8 cellular contexts compared by ENCODE assay signal in the genomic region with DNA sequence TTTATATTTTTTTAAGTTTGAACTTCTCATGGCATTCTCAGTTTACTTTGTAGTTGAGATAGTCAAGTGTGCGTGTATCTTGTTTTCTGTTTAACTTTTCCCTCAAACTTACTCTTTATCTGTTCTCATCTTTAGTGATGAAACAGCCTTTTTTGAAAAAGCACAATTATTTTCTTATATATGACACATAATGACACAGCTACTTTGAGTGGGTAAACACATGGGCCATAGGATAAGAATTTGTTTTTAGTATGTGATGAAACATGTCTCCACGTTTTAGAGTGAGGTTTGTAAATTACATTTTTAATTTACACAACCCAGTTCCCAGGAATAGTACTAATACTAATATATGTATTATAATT. TPM values are rescaled to one million over a fixed set of nuclear protein-coding genes. Genes with fewer than 3 reads are reported as not detected.
A peak's percentile ranks its signal among the peaks of the same experiment; 100 is the strongest.
DNase-seq lines count a peak whose midpoint lies in the region; ATAC-seq and TF ChIP-seq lines count a peak whose summit lies in the region.

No MANE protein-coding gene starts in this region.

- H3K36me3 Mint-ChIP-seq in activated naive CD4-positive, alpha-beta T cell treated with anti-CD3 and anti-CD28 coated beads for 36 hours (ENCODE audit: low read depth): no peaks in the 10 kb centered on the region
- H3K36me3 Mint-ChIP-seq in activated naive CD4-positive, alpha-beta T cell treated with anti-CD3 and anti-CD28 coated beads, Interleukin-2, amount 50 U/mL, for 72 hours: peaks cover 0 to 8% of the 10 kb centered on the region in 2 donors

- peaks cover 0 to 48% (median 12%) of the 10 kb centered on the region in 4 donors for H3K4me1 ChIP-seq in tibial artery

- CTCF ChIA-PET in activated naive CD4-positive, alpha-beta T cell treated with anti-CD3 and anti-CD28 coated beads for 36 hours (lab: Charles Lee): interaction anchor here (1.0 to 1.4 kb wide), 4 partner anchors 17 to 81 kb away, joined by 3 to 4 read pairs (median 3); no protein-coding TSS in a partner anchor

- H3K4me1 Mint-ChIP-seq in activated naive CD4-positive, alpha-beta T cell treated with anti-CD3 and anti-CD28 coated beads for 36 hours (ENCODE audit: low read depth): peaks cover 32% of the 10 kb centered on the region

- no peak for ATAC-seq in activated naive CD4-positive, alpha-beta T cell treated with anti-CD3 and anti-CD28 coated beads, Interleukin-2, amount 50 U/mL, for 72 hours
- no peak for ATAC-seq in GM18867 (IDR thresholded peaks at IDR 0.05; ENCODE audit: unreplicated experiment)

- H3K27ac ChIP-seq in layer of hippocampus (ENCODE audit: low read depth, low read length): peak overlapping the region; percentile 4
- H3K27ac ChIP-seq in tibial artery: peak overlapping the region; percentile 98 to 99

- no peaks in the 10 kb centered on the region for H3K9me3 Mint-ChIP-seq in activated naive CD4-positive, alpha-beta T cell treated with anti-CD3 and anti-CD28 coated beads for 36 hours
- no peaks in the 10 kb centered on the region for H3K9me3 Mint-ChIP-seq in activated naive CD4-positive, alpha-beta T cell treated with anti-CD3 and anti-CD28 coated beads, Interleukin-2, amount 50 U/mL, for 72 hours

- H3K9me3 ChIP-seq in tibial artery: no peaks in the 10 kb centered on the region

- intact Hi-C loops in activated naive CD4-positive, alpha-beta T cell treated with anti-CD3 and anti-CD28 coated beads for 36 hours (cut with micrococcal nuclease): loop anchor here (2.0 to 10.0 kb wide), 5 partner anchors 330 to 1830 kb away; a partner anchor contains a TSS
- intact Hi-C loops in tibial artery (cut with DNase I; ENCODE audit: low total_unique reads): no loop called here

- H3K27me3 Mint-ChIP-seq in activated naive CD4-positive, alpha-beta T cell treated with anti-CD3 and anti-CD28 coated beads for 36 hours (ENCODE audit: low read depth): no peaks in the 10 kb centered on the region

- peak overlapping the region; percentile 94 for H3K4me3 ChIP-seq in tibial artery

- no peak overlapping the region for H3K27ac Mint-ChIP-seq in activated naive CD4-positive, alpha-beta T cell treated with anti-CD3 and anti-CD28 coated beads for 36 hours
- no peak overlapping the region for H3K27ac Mint-ChIP-seq in activated naive CD4-positive, alpha-beta T cell treated with anti-CD3 and anti-CD28 coated beads, Interleukin-2, amount 50 U/mL, for 72 hours

- no peaks in the 10 kb centered on the region for H3K36me3 ChIP-seq in tibial artery

- H3K4me3 Mint-ChIP-seq in activated naive CD4-positive, alpha-beta T cell treated with anti-CD3 and anti-CD28 coated beads for 36 hours: peak overlapping the region; percentile 94

- no peak for DNase-seq in activated naive CD4-positive, alpha-beta T cell treated with anti-CD3 and anti-CD28 coated beads for 36 hours
- DNase-seq in activated naive CD4-positive, alpha-beta T cell treated with anti-CD3 and anti-CD28 coated beads, Interleukin-2, amount 50 U/mL, for 72 hours (ENCODE audit: low spot score in 2 of 2): no peak
- DNase-seq in amniotic epithelial cell (ENCODE audit: low read depth) (peak; percentile 45), tibial artery (no peak), hippocampal formation (lab: John Stamatoyannopoulos, UW) (no peak)
- DNase-seq in activated CD4-positive, CD25-positive, alpha-beta regulatory T cell treated with anti-CD3 and anti-CD28 coated beads, Interleukin-2, amount 50 U/mL, for 72 hours: no peak

- TF ChIP-seq CTCF in tibial artery (IDR thresholded peaks at IDR 0.05): no peak

- H3K27me3 ChIP-seq in layer of hippocampus (ENCODE audit: control insufficient read depth, insufficient read depth, low read length): no peaks in the 10 kb centered on the region
- H3K27me3 ChIP-seq in tibial artery: no peaks in the 10 kb centered on the region

RNA-seq across cellular contexts. Expression of a gene that starts 3.2 kb away (rescaled TPM):
- total RNA-seq in activated naive CD4-positive, alpha-beta T cell treated with anti-CD3 and anti-CD28 coated beads for 36 hours: 1 to 10 TPM; 5.6 to 6.3 TPM
- total RNA-seq in activated naive CD4-positive, alpha-beta T cell treated with anti-CD3 and anti-CD28 coated beads, Interleukin-2, amount 50 U/mL, for 72 hours: 10 to 100 TPM in 1 of 2 donors, 1 to 10 TPM in 1; 7.8 to 19.8 TPM
